In genomic region chr1:176208034-176208433, GRCh38 we compare ENCODE assay signal across 1 cellular context.
TF ChIP-seq lines count a peak whose summit lies in the region.

No MANE protein-coding gene starts in this region.

TF ChIP-seq in H1, 55 proteins besides CTCF, POLR2A, EP300 and RAD21 (continued from another document):
- TF ChIP-seq SP1 (IDR thresholded peaks at IDR 0.05; ENCODE audit: low read depth, low read length) (no peak), POU5F1 (IDR thresholded peaks at IDR 0.05; ENCODE audit: low read depth, low read length) (no peak), PHF8 (conservative IDR thresholded peaks at IDR 0.05; ENCODE audit: low read depth, low read length) (no peak), SUZ12 (IDR thresholded peaks at IDR 0.05; ENCODE audit: low read length) (no peak), POLR2AphosphoS5 (IDR thresholded peaks at IDR 0.05; ENCODE audit: low read depth, low read length) (no peak), TAF1 (IDR thresholded peaks at IDR 0.05; ENCODE audit: low read depth, low read length) (no peak), SIN3A (conservative IDR thresholded peaks at IDR 0.05 in 1 of 2, IDR thresholded peaks at IDR 0.05 in 1 of 2; ENCODE audit: low read depth in 1 of 2, low read length in 2 of 2) (no peak), CHD1 (IDR thresholded peaks at IDR 0.05; ENCODE audit: low read depth, low read length) (no peak), SIX5 (IDR thresholded peaks at IDR 0.05; ENCODE audit: low read depth, low read length) (no peak), ASH2L (IDR thresholded peaks at IDR 0.05; ENCODE audit: low read length) (no peak)
- TF ChIP-seq, protein P1, sequence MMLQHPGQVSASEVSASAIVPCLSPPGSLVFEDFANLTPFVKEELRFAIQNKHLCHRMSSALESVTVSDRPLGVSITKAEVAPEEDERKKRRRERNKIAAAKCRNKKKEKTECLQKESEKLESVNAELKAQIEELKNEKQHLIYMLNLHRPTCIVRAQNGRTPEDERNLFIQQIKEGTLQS (IDR thresholded peaks at IDR 0.05; ENCODE audit: insufficient read depth, low read depth, low read length): no peak
- TF ChIP-seq, protein P2, sequence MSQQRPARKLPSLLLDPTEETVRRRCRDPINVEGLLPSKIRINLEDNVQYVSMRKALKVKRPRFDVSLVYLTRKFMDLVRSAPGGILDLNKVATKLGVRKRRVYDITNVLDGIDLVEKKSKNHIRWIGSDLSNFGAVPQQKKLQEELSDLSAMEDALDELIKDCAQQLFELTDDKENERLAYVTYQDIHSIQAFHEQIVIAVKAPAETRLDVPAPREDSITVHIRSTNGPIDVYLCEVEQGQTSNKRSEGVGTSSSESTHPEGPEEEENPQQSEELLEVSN (IDR thresholded peaks at IDR 0.05): no peak
- TF ChIP-seq, protein P3, sequence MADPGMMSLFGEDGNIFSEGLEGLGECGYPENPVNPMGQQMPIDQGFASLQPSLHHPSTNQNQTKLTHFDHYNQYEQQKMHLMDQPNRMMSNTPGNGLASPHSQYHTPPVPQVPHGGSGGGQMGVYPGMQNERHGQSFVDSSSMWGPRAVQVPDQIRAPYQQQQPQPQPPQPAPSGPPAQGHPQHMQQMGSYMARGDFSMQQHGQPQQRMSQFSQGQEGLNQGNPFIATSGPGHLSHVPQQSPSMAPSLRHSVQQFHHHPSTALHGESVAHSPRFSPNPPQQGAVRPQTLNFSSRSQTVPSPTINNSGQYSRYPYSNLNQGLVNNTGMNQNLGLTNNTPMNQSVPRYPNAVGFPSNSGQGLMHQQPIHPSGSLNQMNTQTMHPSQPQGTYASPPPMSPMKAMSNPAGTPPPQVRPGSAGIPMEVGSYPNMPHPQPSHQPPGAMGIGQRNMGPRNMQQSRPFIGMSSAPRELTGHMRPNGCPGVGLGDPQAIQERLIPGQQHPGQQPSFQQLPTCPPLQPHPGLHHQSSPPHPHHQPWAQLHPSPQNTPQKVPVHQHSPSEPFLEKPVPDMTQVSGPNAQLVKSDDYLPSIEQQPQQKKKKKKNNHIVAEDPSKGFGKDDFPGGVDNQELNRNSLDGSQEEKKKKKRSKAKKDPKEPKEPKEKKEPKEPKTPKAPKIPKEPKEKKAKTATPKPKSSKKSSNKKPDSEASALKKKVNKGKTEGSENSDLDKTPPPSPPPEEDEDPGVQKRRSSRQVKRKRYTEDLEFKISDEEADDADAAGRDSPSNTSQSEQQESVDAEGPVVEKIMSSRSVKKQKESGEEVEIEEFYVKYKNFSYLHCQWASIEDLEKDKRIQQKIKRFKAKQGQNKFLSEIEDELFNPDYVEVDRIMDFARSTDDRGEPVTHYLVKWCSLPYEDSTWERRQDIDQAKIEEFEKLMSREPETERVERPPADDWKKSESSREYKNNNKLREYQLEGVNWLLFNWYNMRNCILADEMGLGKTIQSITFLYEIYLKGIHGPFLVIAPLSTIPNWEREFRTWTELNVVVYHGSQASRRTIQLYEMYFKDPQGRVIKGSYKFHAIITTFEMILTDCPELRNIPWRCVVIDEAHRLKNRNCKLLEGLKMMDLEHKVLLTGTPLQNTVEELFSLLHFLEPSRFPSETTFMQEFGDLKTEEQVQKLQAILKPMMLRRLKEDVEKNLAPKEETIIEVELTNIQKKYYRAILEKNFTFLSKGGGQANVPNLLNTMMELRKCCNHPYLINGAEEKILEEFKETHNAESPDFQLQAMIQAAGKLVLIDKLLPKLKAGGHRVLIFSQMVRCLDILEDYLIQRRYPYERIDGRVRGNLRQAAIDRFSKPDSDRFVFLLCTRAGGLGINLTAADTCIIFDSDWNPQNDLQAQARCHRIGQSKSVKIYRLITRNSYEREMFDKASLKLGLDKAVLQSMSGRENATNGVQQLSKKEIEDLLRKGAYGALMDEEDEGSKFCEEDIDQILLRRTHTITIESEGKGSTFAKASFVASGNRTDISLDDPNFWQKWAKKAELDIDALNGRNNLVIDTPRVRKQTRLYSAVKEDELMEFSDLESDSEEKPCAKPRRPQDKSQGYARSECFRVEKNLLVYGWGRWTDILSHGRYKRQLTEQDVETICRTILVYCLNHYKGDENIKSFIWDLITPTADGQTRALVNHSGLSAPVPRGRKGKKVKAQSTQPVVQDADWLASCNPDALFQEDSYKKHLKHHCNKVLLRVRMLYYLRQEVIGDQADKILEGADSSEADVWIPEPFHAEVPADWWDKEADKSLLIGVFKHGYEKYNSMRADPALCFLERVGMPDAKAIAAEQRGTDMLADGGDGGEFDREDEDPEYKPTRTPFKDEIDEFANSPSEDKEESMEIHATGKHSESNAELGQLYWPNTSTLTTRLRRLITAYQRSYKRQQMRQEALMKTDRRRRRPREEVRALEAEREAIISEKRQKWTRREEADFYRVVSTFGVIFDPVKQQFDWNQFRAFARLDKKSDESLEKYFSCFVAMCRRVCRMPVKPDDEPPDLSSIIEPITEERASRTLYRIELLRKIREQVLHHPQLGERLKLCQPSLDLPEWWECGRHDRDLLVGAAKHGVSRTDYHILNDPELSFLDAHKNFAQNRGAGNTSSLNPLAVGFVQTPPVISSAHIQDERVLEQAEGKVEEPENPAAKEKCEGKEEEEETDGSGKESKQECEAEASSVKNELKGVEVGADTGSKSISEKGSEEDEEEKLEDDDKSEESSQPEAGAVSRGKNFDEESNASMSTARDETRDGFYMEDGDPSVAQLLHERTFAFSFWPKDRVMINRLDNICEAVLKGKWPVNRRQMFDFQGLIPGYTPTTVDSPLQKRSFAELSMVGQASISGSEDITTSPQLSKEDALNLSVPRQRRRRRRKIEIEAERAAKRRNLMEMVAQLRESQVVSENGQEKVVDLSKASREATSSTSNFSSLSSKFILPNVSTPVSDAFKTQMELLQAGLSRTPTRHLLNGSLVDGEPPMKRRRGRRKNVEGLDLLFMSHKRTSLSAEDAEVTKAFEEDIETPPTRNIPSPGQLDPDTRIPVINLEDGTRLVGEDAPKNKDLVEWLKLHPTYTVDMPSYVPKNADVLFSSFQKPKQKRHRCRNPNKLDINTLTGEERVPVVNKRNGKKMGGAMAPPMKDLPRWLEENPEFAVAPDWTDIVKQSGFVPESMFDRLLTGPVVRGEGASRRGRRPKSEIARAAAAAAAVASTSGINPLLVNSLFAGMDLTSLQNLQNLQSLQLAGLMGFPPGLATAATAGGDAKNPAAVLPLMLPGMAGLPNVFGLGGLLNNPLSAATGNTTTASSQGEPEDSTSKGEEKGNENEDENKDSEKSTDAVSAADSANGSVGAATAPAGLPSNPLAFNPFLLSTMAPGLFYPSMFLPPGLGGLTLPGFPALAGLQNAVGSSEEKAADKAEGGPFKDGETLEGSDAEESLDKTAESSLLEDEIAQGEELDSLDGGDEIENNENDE (IDR thresholded peaks at IDR 0.05; ENCODE audit: insufficient replicate concordance, low read length): no peak
